In the genomic region with DNA sequence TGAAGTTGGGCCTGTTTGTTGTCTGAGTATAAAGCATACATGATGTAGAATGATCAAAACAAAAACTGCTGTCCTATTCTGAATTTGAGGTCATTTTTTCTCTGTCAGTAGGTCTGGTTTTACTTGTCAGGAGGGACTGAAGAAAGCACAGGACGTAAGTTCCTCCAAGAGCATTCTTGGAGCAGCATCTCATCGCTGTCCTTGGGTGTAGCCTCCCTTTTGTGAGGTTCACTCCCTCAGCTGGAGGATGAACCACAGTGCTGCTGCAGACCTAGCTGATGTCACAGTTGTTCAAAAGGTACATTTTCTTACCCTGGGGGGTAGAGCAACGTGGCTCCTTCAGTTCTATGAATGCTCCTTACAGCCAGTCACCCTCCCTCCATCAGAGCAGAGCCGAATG, we compare ENCODE assay signal across 19 cellular contexts.
"Had no signal": no experiment of that assay in that cellular context is flagged by ENCODE, and none has a peak within 500 bp of the region (broad histone marks: within the 10 kb centered on the region; RNA-seq: fewer than 3 reads in every experiment).

No MANE protein-coding gene starts in this region.

- H3K36me3 Mint-ChIP-seq: memory B cell; mesothelial cell of epicardium; natural killer cell treated with Interleukin-12 subunit alpha and Interleukin-12 subunit beta and Interleukin-15 and Interleukin-18, amount 100 ng/mL, for 72 hours had no signal

- H3K27me3 ChIP-seq: colonic mucosa, gastroesophageal sphincter, pancreas had no signal

- H3K4me1 Mint-ChIP-seq: memory B cell had no signal

- H3K9me3 Mint-ChIP-seq: endodermal cell; memory B cell; natural killer cell treated with Interleukin-12 subunit alpha and Interleukin-12 subunit beta and Interleukin-15 and Interleukin-18, amount 100 ng/mL, for 72 hours had no signal

- H3K27ac ChIP-seq: colonic mucosa, gastroesophageal sphincter, left ventricle myocardium inferior, lower lobe of right lung, pancreas had no signal

- H3K36me3 ChIP-seq: colonic mucosa, gastroesophageal sphincter, left ventricle myocardium inferior, lower lobe of right lung, pancreas had no signal

- H3K27ac Mint-ChIP-seq: endodermal cell, memory B cell, mesothelial cell of epicardium, progenitor cell of endocrine pancreas had no signal

- ATAC-seq: gastroesophageal sphincter, left cardiac atrium, lower lobe of right lung, pancreas, right cardiac atrium had no signal

- H3K4me3 Mint-ChIP-seq: endodermal cell; memory B cell; mesothelial cell of epicardium; natural killer cell treated with Interleukin-12 subunit alpha and Interleukin-12 subunit beta and Interleukin-15 and Interleukin-18, amount 100 ng/mL, for 72 hours had no signal

- H3K4me1 ChIP-seq: colonic mucosa, gastroesophageal sphincter, lower lobe of right lung, pancreas had no signal

- H3K9me3 ChIP-seq: colonic mucosa, gastroesophageal sphincter, left ventricle myocardium inferior, lower lobe of right lung, pancreas had no signal

- DNase-seq: colonic mucosa; dermis blood vessel endothelial cell; endodermal cell; glutamatergic neuron; kidney; left cardiac atrium; left ventricle myocardium inferior; lower lobe of right lung; pancreas; small intestine; stimulated activated CD4-positive, alpha-beta T cell treated with anti-CD3 and anti-CD28 coated beads, Interleukin-2, amount 100 ng/mL, for 48 hours; stimulated activated naive CD4-positive, alpha-beta T cell treated with Interleukin-2 at 50 U/mL for 16 hours; trophoblast cell had no signal

- H3K4me3 ChIP-seq: colonic mucosa, gastroesophageal sphincter, left ventricle myocardium inferior, lower lobe of right lung, pancreas had no signal

- H3K27me3 Mint-ChIP-seq: memory B cell, progenitor cell of endocrine pancreas had no signal
